Comparison of ENCODE assay signal across 8 cellular contexts in the genomic region with DNA sequence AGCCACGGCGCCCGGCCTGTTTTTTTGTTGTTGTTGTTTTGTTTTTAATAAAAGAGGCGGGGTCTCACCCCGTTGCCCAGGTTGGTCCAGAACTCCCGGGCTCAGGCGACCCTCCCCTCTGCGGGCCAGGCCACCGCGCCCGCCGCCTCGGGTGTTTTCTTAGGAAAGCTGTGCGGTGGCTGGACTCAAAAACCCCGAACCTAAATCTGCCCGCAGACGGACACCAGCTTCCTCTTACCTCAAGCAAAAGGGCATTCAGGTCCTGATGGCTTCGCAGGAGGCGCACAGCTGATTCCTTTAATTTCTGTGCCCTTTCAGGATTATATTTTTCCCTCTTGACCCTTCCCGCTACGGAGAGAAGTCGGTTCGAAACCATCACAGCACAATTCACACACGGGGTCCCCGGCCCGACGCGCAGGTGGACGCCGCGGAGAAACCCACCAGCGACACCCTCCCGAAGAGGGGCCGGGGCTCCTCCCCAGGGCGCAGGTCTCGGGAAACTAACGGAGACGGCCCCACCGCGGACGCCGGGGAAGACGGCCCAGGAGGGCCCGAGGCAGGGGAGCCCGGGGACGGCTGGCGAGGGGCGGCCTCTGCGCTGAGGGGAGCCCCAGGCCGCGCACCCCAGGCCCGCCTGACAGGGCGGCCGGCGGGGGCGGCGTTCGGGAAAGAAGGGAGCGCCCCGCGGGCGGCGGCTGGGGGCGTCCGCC. TPM values are rescaled to one million over a fixed set of nuclear protein-coding genes. Genes with fewer than 3 reads are reported as not detected.
DNase-seq lines count a peak whose midpoint lies in the region; ATAC-seq and TF ChIP-seq lines count a peak whose summit lies in the region.

No MANE protein-coding gene starts in this region.

- peak overlapping the region; percentile 80 for H3K4me3 Mint-ChIP-seq in CD8-positive, alpha-beta T cell
- H3K4me3 Mint-ChIP-seq in activated CD4-positive, alpha-beta memory T cell treated with anti-CD3 and anti-CD28 coated beads for 36 hours, result peak overlapping the region; percentile 85
- peak overlapping the region; percentile 91 for H3K4me3 Mint-ChIP-seq in stimulated activated naive CD8-positive, alpha-beta T cell treated with anti-CD3 and anti-CD28 coated beads, Interleukin-15, Interleukin-2, amounts not matched to agents 100 ng/mL and 50 ng/mL, for 24 hours

- H3K9me2 ChIP-seq in hepatocyte (replicated peaks; ENCODE audit: insufficient read depth), result no peaks in the 10 kb centered on the region

- peak overlapping the region; percentile 95 for H2AFZ ChIP-seq in hepatocyte

- TF ChIP-seq CTCF in CD8-positive, alpha-beta T cell (IDR thresholded peaks at IDR 0.05), result no peak
- no peak for TF ChIP-seq CTCF in hepatocyte (IDR thresholded peaks at IDR 0.05; ENCODE audit: poor library complexity)

- no peaks in the 10 kb centered on the region for H3K27me3 Mint-ChIP-seq in CD8-positive, alpha-beta T cell (ENCODE audit: low read depth)
- H3K27me3 Mint-ChIP-seq in activated CD4-positive, alpha-beta memory T cell treated with anti-CD3 and anti-CD28 coated beads for 36 hours, result no peaks in the 10 kb centered on the region
- H3K27me3 Mint-ChIP-seq in stimulated activated naive CD8-positive, alpha-beta T cell treated with anti-CD3 and anti-CD28 coated beads, Interleukin-15, Interleukin-2, amounts not matched to agents 100 ng/mL and 50 ng/mL, for 24 hours, result no peaks in the 10 kb centered on the region

- no peaks in the 10 kb centered on the region for H3K27me3 ChIP-seq in CD8-positive, alpha-beta T cell (ENCODE audit: insufficient read depth, low read length)
- no peaks in the 10 kb centered on the region for H3K27me3 ChIP-seq in hepatocyte

- no peak overlapping the region for H3K27ac ChIP-seq in CD8-positive, alpha-beta T cell (ENCODE audit: low read depth, low read length)
- H3K27ac ChIP-seq in hepatocyte, result no peak overlapping the region

- ATAC-seq in CD8-positive, alpha-beta T cell, result peak; percentile 12
- ATAC-seq in GM19351 (IDR thresholded peaks at IDR 0.05; ENCODE audit: unreplicated experiment) (peak; percentile 23), HG03457 (IDR thresholded peaks at IDR 0.05; ENCODE audit: unreplicated experiment) (peak; percentile 22)

- peaks cover 26% of the 10 kb centered on the region for H3K79me2 ChIP-seq in hepatocyte

- no peak overlapping the region for H3K27ac Mint-ChIP-seq in CD8-positive, alpha-beta T cell
- H3K27ac Mint-ChIP-seq in activated CD4-positive, alpha-beta memory T cell treated with anti-CD3 and anti-CD28 coated beads for 36 hours, result peak overlapping the region; percentile 18
- peak overlapping the region; percentile 79 for H3K27ac Mint-ChIP-seq in stimulated activated naive CD8-positive, alpha-beta T cell treated with anti-CD3 and anti-CD28 coated beads, Interleukin-15, Interleukin-2, amounts not matched to agents 100 ng/mL and 50 ng/mL, for 24 hours

- no peaks in the 10 kb centered on the region for H3K9me3 Mint-ChIP-seq in CD8-positive, alpha-beta T cell
- H3K9me3 Mint-ChIP-seq in activated CD4-positive, alpha-beta memory T cell treated with anti-CD3 and anti-CD28 coated beads for 36 hours, result no peaks in the 10 kb centered on the region
- H3K9me3 Mint-ChIP-seq in stimulated activated naive CD8-positive, alpha-beta T cell treated with anti-CD3 and anti-CD28 coated beads, Interleukin-15, Interleukin-2, amounts not matched to agents 100 ng/mL and 50 ng/mL, for 24 hours, result no peaks in the 10 kb centered on the region

- H3K36me3 ChIP-seq in CD8-positive, alpha-beta T cell (ENCODE audit: insufficient read depth, low read length), result no peaks in the 10 kb centered on the region
- no peaks in the 10 kb centered on the region for H3K36me3 ChIP-seq in hepatocyte (replicated peaks; ENCODE audit: insufficient read depth, low read depth)

- POLR2A ChIA-PET in CD8-positive, alpha-beta T cell (lab: Charles Lee), result no interaction called here
- POLR2A ChIA-PET in activated CD4-positive, alpha-beta memory T cell treated with anti-CD3 and anti-CD28 coated beads for 36 hours (lab: Charles Lee), result interaction anchor here (2.1 kb wide), 1 partner anchor 58 kb away, joined by 10 read pairs; a partner anchor contains a TSS

- H3K9me3 ChIP-seq in CD8-positive, alpha-beta T cell (ENCODE audit: low read length), result no peaks in the 10 kb centered on the region
- H3K9me3 ChIP-seq in hepatocyte (ENCODE audit: low read depth), result no peaks in the 10 kb centered on the region

- no peaks in the 10 kb centered on the region for H3K36me3 Mint-ChIP-seq in CD8-positive, alpha-beta T cell
- peaks cover 17% of the 10 kb centered on the region for H3K36me3 Mint-ChIP-seq in activated CD4-positive, alpha-beta memory T cell treated with anti-CD3 and anti-CD28 coated beads for 36 hours
- peaks cover 21% of the 10 kb centered on the region for H3K36me3 Mint-ChIP-seq in stimulated activated naive CD8-positive, alpha-beta T cell treated with anti-CD3 and anti-CD28 coated beads, Interleukin-15, Interleukin-2, amounts not matched to agents 100 ng/mL and 50 ng/mL, for 24 hours (ENCODE audit: low read depth)

- intact Hi-C loops in CD8-positive, alpha-beta T cell (cut with DNase I, micrococcal nuclease), result loop anchor here (1.0 to 5.0 kb wide), 5 partner anchors 20 to 115 kb away; a partner anchor contains a TSS
- intact Hi-C loops in activated CD4-positive, alpha-beta memory T cell treated with anti-CD3 and anti-CD28 coated beads for 36 hours (cut with micrococcal nuclease), result loop anchor here (2.0 to 10.0 kb wide), 3 partner anchors 45 to 109 kb away; a partner anchor contains a TSS

- peaks cover 13% of the 10 kb centered on the region for H3K4me1 ChIP-seq in CD8-positive, alpha-beta T cell (ENCODE audit: insufficient read depth, low read length)
- peaks cover 3% of the 10 kb centered on the region for H3K4me1 ChIP-seq in hepatocyte (ENCODE audit: insufficient read depth)

- no peaks in the 10 kb centered on the region for H4K20me1 ChIP-seq in hepatocyte (ENCODE audit: insufficient read depth, poor library complexity, severe bottlenecking)

- peaks cover 10% of the 10 kb centered on the region for H3K4me1 Mint-ChIP-seq in CD8-positive, alpha-beta T cell (ENCODE audit: low read depth)
- peaks cover 37% of the 10 kb centered on the region for H3K4me1 Mint-ChIP-seq in activated CD4-positive, alpha-beta memory T cell treated with anti-CD3 and anti-CD28 coated beads for 36 hours (ENCODE audit: low read depth)
- H3K4me1 Mint-ChIP-seq in stimulated activated naive CD8-positive, alpha-beta T cell treated with anti-CD3 and anti-CD28 coated beads, Interleukin-15, Interleukin-2, amounts not matched to agents 100 ng/mL and 50 ng/mL, for 24 hours (ENCODE audit: low read depth), result peaks cover 31% of the 10 kb centered on the region

- H3K4me2 ChIP-seq in hepatocyte, result peak overlapping the region; percentile 97

- 11% methylated on average over 44 of the region's 65 CpGs for WGBS in hepatocyte (ENCODE audit: low lambda C conversion rate, missing lambda C conversion rate)

- H3K4me3 ChIP-seq in CD8-positive, alpha-beta T cell (ENCODE audit: low read depth, low read length), result no peak overlapping the region
- peak overlapping the region; percentile 75 for H3K4me3 ChIP-seq in hepatocyte

- CTCF ChIA-PET in CD8-positive, alpha-beta T cell (lab: Charles Lee), result interaction anchor here (1.3 to 2.3 kb wide), 2 partner anchors 46 to 91 kb away, joined by 3 to 5 read pairs; no protein-coding TSS in a partner anchor
- CTCF ChIA-PET in activated CD4-positive, alpha-beta memory T cell treated with anti-CD3 and anti-CD28 coated beads for 36 hours (lab: Charles Lee), result interaction anchor here (0.9 to 1.3 kb wide), 2 partner anchors 22 to 116 kb away, joined by 4 to 5 read pairs; no protein-coding TSS in a partner anchor

- no peak for DNase-seq in CD8-positive, alpha-beta T cell
- peak; percentile 25 for DNase-seq in activated CD4-positive, alpha-beta memory T cell treated with anti-CD3 and anti-CD28 coated beads for 36 hours
- no peak for DNase-seq in hepatocyte (ENCODE audit: low spot score)
- no peak for DNase-seq in NCI-H2171 (lab: John Stamatoyannopoulos, UW)
- DNase-seq in middle frontal gyrus (ENCODE audit: extremely low spot score, low spot score), result no peak

RNA-seq across cellular contexts. Expression of a gene that starts 0.7 kb away (rescaled TPM):
- total RNA-seq in CD8-positive, alpha-beta T cell, result 1 to 10 TPM; 5.6 to 7.5 TPM
- 100 to 1,000 TPM in 1 of 2 experiments, 10 to 100 TPM in 1; 99.4 to 103 TPM for total RNA-seq in activated CD4-positive, alpha-beta memory T cell treated with anti-CD3 and anti-CD28 coated beads for 36 hours
- 6.1 and 9.5 TPM in 2 replicates for total RNA-seq in hepatocyte
- 9.6 and 11.4 TPM in 2 replicates for polyA plus RNA-seq in hepatocyte

RNA-seq across cellular contexts. Expression of a gene that starts 12.5 kb away (rescaled TPM):
- under 1 TPM in 1 of 2 experiments, not detected in 1; 0.76 TPM for total RNA-seq in CD8-positive, alpha-beta T cell
- 1 to 10 TPM in 1 of 2 experiments, under 1 TPM in 1; 0.63 to 1.4 TPM for total RNA-seq in activated CD4-positive, alpha-beta memory T cell treated with anti-CD3 and anti-CD28 coated beads for 36 hours
- total RNA-seq in hepatocyte, result 16.9 and 21.7 TPM in 2 replicates
- 13.4 and 18.4 TPM in 2 replicates for polyA plus RNA-seq in hepatocyte

RNA-seq across cellular contexts. Expression of a gene that starts 57.6 kb away (rescaled TPM):
- total RNA-seq in CD8-positive, alpha-beta T cell, result 100 to 1,000 TPM; 355 to 421 TPM
- total RNA-seq in activated CD4-positive, alpha-beta memory T cell treated with anti-CD3 and anti-CD28 coated beads for 36 hours, result 100 to 1,000 TPM; 139 to 147 TPM
- total RNA-seq in hepatocyte, result 79.3 and 130 TPM in 2 replicates
- 206 and 256 TPM in 2 replicates for polyA plus RNA-seq in hepatocyte
